Comparison of ENCODE assay signal across 1 cellular context in genomic region chr1:54705153-54705552, GRCh38.
TF ChIP-seq lines count a peak whose summit lies in the region.

No MANE protein-coding gene starts in this region.

TF ChIP-seq in HCT116, 20 proteins besides CTCF, POLR2A, EP300 and RAD21 (continued from another document):
- TF ChIP-seq ATF3 (IDR thresholded peaks at IDR 0.05) (no peak), EGR1 (IDR thresholded peaks at IDR 0.05; ENCODE audit: low read depth) (no peak), ZNF274 (IDR thresholded peaks at IDR 0.05; ENCODE audit: low read depth, low read length) (no peak)
TF ChIP-seq in HCT116: peak in this region for 1.
